8 cellular contexts compared by ENCODE assay signal in the genomic region with DNA sequence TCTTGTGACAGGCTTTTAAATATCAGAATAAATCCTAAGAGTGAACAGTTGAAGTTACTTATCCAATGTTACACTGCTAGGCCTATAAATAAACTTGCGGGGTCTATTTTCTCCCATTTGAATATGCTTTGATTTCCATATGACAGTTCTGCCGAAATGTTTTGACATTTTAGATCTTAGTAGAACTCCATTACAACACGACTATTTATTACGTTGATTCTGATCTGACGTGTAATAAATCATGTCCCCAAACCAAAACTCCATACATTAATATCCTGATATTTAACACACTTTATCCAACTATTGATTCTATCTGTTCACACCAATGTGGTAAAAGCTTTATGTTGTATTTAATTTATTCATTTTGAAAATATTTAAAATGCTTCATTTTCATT. TPM values are rescaled to one million over a fixed set of nuclear protein-coding genes. Genes with fewer than 3 reads are reported as not detected.
A peak's percentile ranks its signal among the peaks of the same experiment; 100 is the strongest.
DNase-seq lines count a peak whose midpoint lies in the region; FAIRE-seq lines count a peak whose summit lies in the region.

No MANE protein-coding gene starts in this region.

- H3K4me3 Mint-ChIP-seq in T-helper 2 cell treated with Interferon-gamma antibody and Interleukin-4, amounts not matched to agents 5 μg/mL and 100 μg/mL, for 36 hours, result peak overlapping the region; percentile 96
- peak overlapping the region; percentile 91 for H3K4me3 Mint-ChIP-seq in activated T-helper 2 cell treated with anti-CD3 and anti-CD28 coated beads, Interferon-gamma antibody, Interleukin-2, Interleukin-4, amounts not matched to agents 10 μg/mL and 5 μg/mL and 100 μg/mL, durations not matched to agents 14 hours and 24 hours and 36 hours (ENCODE audit: low read depth)

- FAIRE-seq in islet of Langerhans (lab: Jason Lieb, UNC), result peak; percentile 79

- peak overlapping the region; percentile 96 for H3K27ac Mint-ChIP-seq in T-helper 2 cell treated with Interferon-gamma antibody and Interleukin-4, amounts not matched to agents 5 μg/mL and 100 μg/mL, for 36 hours
- H3K27ac Mint-ChIP-seq in activated T-helper 2 cell treated with anti-CD3 and anti-CD28 coated beads, Interferon-gamma antibody, Interleukin-2, Interleukin-4, amounts not matched to agents 10 μg/mL and 5 μg/mL and 100 μg/mL, durations not matched to agents 14 hours and 24 hours and 36 hours, result peak overlapping the region; percentile 94

- no peaks in the 10 kb centered on the region for H3K36me3 Mint-ChIP-seq in T-helper 2 cell treated with Interferon-gamma antibody and Interleukin-4, amounts not matched to agents 5 μg/mL and 100 μg/mL, for 36 hours (ENCODE audit: low read depth)
- no peaks in the 10 kb centered on the region for H3K36me3 Mint-ChIP-seq in activated T-helper 2 cell treated with anti-CD3 and anti-CD28 coated beads, Interferon-gamma antibody, Interleukin-2, Interleukin-4, amounts not matched to agents 10 μg/mL and 5 μg/mL and 100 μg/mL, durations not matched to agents 14 hours and 24 hours and 36 hours (ENCODE audit: low read depth)

- DNase-seq in T-helper 2 cell treated with Interferon-gamma antibody and Interleukin-4, amounts not matched to agents 5 μg/mL and 100 μg/mL, for 36 hours (ENCODE audit: low spot score), result no peak
- DNase-seq in T-helper 2 cell (no peak), substantia nigra (lab: John Stamatoyannopoulos, UW) (no peak), NCI-H1930 (lab: John Stamatoyannopoulos, UW) (no peak), hippocampal formation (lab: John Stamatoyannopoulos, UW) (no peak)
- DNase-seq in activated T-helper 2 cell treated with anti-CD3 and anti-CD28 coated beads, Interferon-gamma antibody, Interleukin-2, Interleukin-4, amounts not matched to agents 10 μg/mL and 5 μg/mL and 100 μg/mL, durations not matched to agents 14 hours and 24 hours and 36 hours (ENCODE audit: low spot score), result no peak
- DNase-seq in stimulated activated naive CD4-positive, alpha-beta T cell treated with Interleukin-2 at 50 U/mL for 16 hours (lab: John Stamatoyannopoulos, UW), result no peak

- H3K27ac ChIP-seq in substantia nigra (ENCODE audit: low read depth, low read length, poor library complexity, severe bottlenecking), result peak overlapping the region; percentile 69

- no peaks in the 10 kb centered on the region for H3K9me3 Mint-ChIP-seq in T-helper 2 cell treated with Interferon-gamma antibody and Interleukin-4, amounts not matched to agents 5 μg/mL and 100 μg/mL, for 36 hours
- H3K9me3 Mint-ChIP-seq in activated T-helper 2 cell treated with anti-CD3 and anti-CD28 coated beads, Interferon-gamma antibody, Interleukin-2, Interleukin-4, amounts not matched to agents 10 μg/mL and 5 μg/mL and 100 μg/mL, durations not matched to agents 14 hours and 24 hours and 36 hours, result no peaks in the 10 kb centered on the region

- intact Hi-C loops in activated T-helper 2 cell treated with anti-CD3 and anti-CD28 coated beads, Interferon-gamma antibody, Interleukin-2, Interleukin-4, amounts not matched to agents 10 μg/mL and 5 μg/mL and 100 μg/mL, durations not matched to agents 14 hours and 24 hours and 36 hours (cut with micrococcal nuclease), result loop anchor here (1.0 to 10.0 kb wide), 4 partner anchors 11 to 966 kb away; a partner anchor contains a TSS

- H3K4me1 Mint-ChIP-seq in T-helper 2 cell treated with Interferon-gamma antibody and Interleukin-4, amounts not matched to agents 5 μg/mL and 100 μg/mL, for 36 hours (ENCODE audit: low read depth), result peaks cover 22% of the 10 kb centered on the region
- peaks cover 22% of the 10 kb centered on the region for H3K4me1 Mint-ChIP-seq in activated T-helper 2 cell treated with anti-CD3 and anti-CD28 coated beads, Interferon-gamma antibody, Interleukin-2, Interleukin-4, amounts not matched to agents 10 μg/mL and 5 μg/mL and 100 μg/mL, durations not matched to agents 14 hours and 24 hours and 36 hours (ENCODE audit: low read depth)

- H3K27me3 Mint-ChIP-seq in T-helper 2 cell treated with Interferon-gamma antibody and Interleukin-4, amounts not matched to agents 5 μg/mL and 100 μg/mL, for 36 hours (ENCODE audit: low read depth), result no peaks in the 10 kb centered on the region
- no peaks in the 10 kb centered on the region for H3K27me3 Mint-ChIP-seq in activated T-helper 2 cell treated with anti-CD3 and anti-CD28 coated beads, Interferon-gamma antibody, Interleukin-2, Interleukin-4, amounts not matched to agents 10 μg/mL and 5 μg/mL and 100 μg/mL, durations not matched to agents 14 hours and 24 hours and 36 hours (ENCODE audit: low read depth)

RNA-seq across cellular contexts. Expression of a gene that starts 16.1 kb away (rescaled TPM):
- total RNA-seq in activated T-helper 2 cell treated with anti-CD3 and anti-CD28 coated beads, Interferon-gamma antibody, Interleukin-2, Interleukin-4, amounts not matched to agents 10 μg/mL and 5 μg/mL and 100 μg/mL, durations not matched to agents 14 hours and 24 hours and 36 hours, result 75.0 and 81.0 TPM in 2 replicates

RNA-seq across cellular contexts. Expression of a gene that starts 24.2 kb away (rescaled TPM):
- 162 and 165 TPM in 2 replicates for total RNA-seq in activated T-helper 2 cell treated with anti-CD3 and anti-CD28 coated beads, Interferon-gamma antibody, Interleukin-2, Interleukin-4, amounts not matched to agents 10 μg/mL and 5 μg/mL and 100 μg/mL, durations not matched to agents 14 hours and 24 hours and 36 hours
